Comparison of ENCODE assay signal across 25 cellular contexts in the genomic region with DNA sequence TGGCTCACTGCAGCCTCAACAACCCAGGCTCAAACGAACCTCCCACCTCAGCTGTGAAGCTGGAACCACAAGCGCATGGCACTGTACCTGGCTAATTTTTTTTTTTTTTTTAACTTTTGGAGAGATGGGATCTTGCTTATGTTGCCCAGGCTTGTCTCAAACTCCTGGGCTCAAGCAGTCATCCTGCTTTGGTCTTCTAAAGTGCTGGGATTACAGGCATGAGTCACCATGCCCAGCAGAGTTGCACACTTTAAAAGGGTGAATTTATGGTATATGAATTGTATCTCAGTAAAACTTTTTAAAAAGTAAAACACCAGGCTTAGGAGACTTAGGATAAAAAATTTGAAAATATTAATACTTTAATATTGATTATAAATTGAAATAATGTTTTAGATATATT.
DNase-seq lines count a peak whose midpoint lies in the region; ATAC-seq and TF ChIP-seq lines count a peak whose summit lies in the region.
"Had no signal": no experiment of that assay in that cellular context is flagged by ENCODE, and none has a peak within 500 bp of the region (broad histone marks: within the 10 kb centered on the region; RNA-seq: fewer than 3 reads in every experiment).

No MANE protein-coding gene starts in this region.

- peak; percentile 71 for ATAC-seq in PC-3
- ATAC-seq in natural killer cell treated with Interleukin-12 subunit alpha and Interleukin-12 subunit beta and Interleukin-15 and Interleukin-18, amount 100 ng/mL, for 72 hours, result no peak
- no peak for ATAC-seq in HG03280 (IDR thresholded peaks at IDR 0.05; ENCODE audit: unreplicated experiment)
- ATAC-seq: effector memory CD8-positive, alpha-beta T cell; naive thymus-derived CD8-positive, alpha-beta T cell; right lobe of liver; stimulated activated memory B cell treated with anti-CD40 and anti-IgM and Interleukin-4, amounts not matched to agents 10 μg/mL and 1 μg/mL and 100 μg/mL, for 72 hours had no signal

- H4K20me1 ChIP-seq in GM23248 (ENCODE audit: insufficient read depth) (no peaks in the 10 kb centered on the region), PC-3 (ENCODE audit: low read length) (no peaks in the 10 kb centered on the region)

- no TSS peak for BruUV-seq in PC-3 (replicated peaks; lab: Mats Ljungman, UMichigan)

- H3K36me3 ChIP-seq in GM23248 (ENCODE audit: low read depth) (0 out of 2 replicates have a peak, but pooled peaks cover 3% of the 10 kb centered on the region), PC-3 (ENCODE audit: low read depth, low read length) (no peaks in the 10 kb centered on the region), brain microvascular endothelial cell (replicated peaks) (no peaks in the 10 kb centered on the region)
- H3K36me3 ChIP-seq: right lobe of liver had no signal

- CTCF ChIA-PET in PC-3 (lab: Charles Lee), result no interaction called here

- peaks cover 6% of the 10 kb centered on the region; the same call in 1 of the 2 replicates for H3F3A ChIP-seq in GM23248 (ENCODE audit: insufficient read depth)
- H3F3A ChIP-seq in PC-3 (ENCODE audit: low read length, unreplicated experiment), result no peaks in the 10 kb centered on the region

- no peak overlapping the region for H3K4me3 Mint-ChIP-seq in natural killer cell treated with Interleukin-12 subunit alpha and Interleukin-12 subunit beta and Interleukin-15 and Interleukin-18, amount 100 ng/mL, for 72 hours
- H3K4me3 Mint-ChIP-seq: CD8-positive, alpha-beta memory T cell; effector memory CD8-positive, alpha-beta T cell; naive thymus-derived CD8-positive, alpha-beta T cell; stimulated activated memory B cell treated with anti-CD40 and anti-IgM and Interleukin-4, amounts not matched to agents 10 μg/mL and 1 μg/mL and 100 μg/mL, for 72 hours had no signal

- no peaks in the 10 kb centered on the region for H3K9me3 ChIP-seq in GM23248 (ENCODE audit: low read depth)
- H3K9me3 ChIP-seq in PC-3 (ENCODE audit: low read length), result no peaks in the 10 kb centered on the region
- H3K9me3 ChIP-seq: right lobe of liver had no signal

- H3K79me2 ChIP-seq in GM23248 (ENCODE audit: insufficient read depth) (peaks cover 24% of the 10 kb centered on the region), PC-3 (ENCODE audit: low read length) (no peaks in the 10 kb centered on the region)

- no peaks in the 10 kb centered on the region for H3K4me1 Mint-ChIP-seq in natural killer cell treated with Interleukin-12 subunit alpha and Interleukin-12 subunit beta and Interleukin-15 and Interleukin-18, amount 100 ng/mL, for 72 hours (ENCODE audit: low read depth in 2 of 2)
- H3K4me1 Mint-ChIP-seq: CD8-positive, alpha-beta memory T cell; naive thymus-derived CD8-positive, alpha-beta T cell had no signal

- DNase-seq in GM23248, result peak; percentile 46
- DNase-seq in PC-3, result peak; percentile 27
- DNase-seq in brain microvascular endothelial cell, result peak; percentile 20
- DNase-seq in iris pigment epithelial cell (ENCODE audit: low read depth), result peak; percentile 48
- no peak for DNase-seq in caudate nucleus (lab: John Stamatoyannopoulos, UW)
- DNase-seq in T1000 (lab: John Stamatoyannopoulos, UW), result no peak
- no peak for DNase-seq in natural killer cell treated with Interleukin-12 subunit alpha and Interleukin-12 subunit beta and Interleukin-15 and Interleukin-18, amount 100 ng/mL, for 72 hours (ENCODE audit: low spot score)
- DNase-seq: activated CD4-positive, alpha-beta T cell treated with anti-CD3 and anti-CD28 coated beads for 4 hours; activated gamma-delta T cell; CD8-positive, alpha-beta memory T cell; DND-41; effector memory CD8-positive, alpha-beta T cell; foreskin melanocyte; H7; hypothalamus; mesendoderm; naive thymus-derived CD8-positive, alpha-beta T cell; NCI-H1694; NCI-H2227 treated with DMSO at 0.1 percent for 48 hours; NCI-H82; PC-9; right lobe of liver had no signal

- H3K27me3 Mint-ChIP-seq in natural killer cell treated with Interleukin-12 subunit alpha and Interleukin-12 subunit beta and Interleukin-15 and Interleukin-18, amount 100 ng/mL, for 72 hours, result no peaks in the 10 kb centered on the region
- H3K27me3 Mint-ChIP-seq: effector memory CD8-positive, alpha-beta T cell; stimulated activated memory B cell treated with anti-CD40 and anti-IgM and Interleukin-4, amounts not matched to agents 10 μg/mL and 1 μg/mL and 100 μg/mL, for 72 hours had no signal

- peaks cover 6% of the 10 kb centered on the region for H3K9me3 Mint-ChIP-seq in natural killer cell treated with Interleukin-12 subunit alpha and Interleukin-12 subunit beta and Interleukin-15 and Interleukin-18, amount 100 ng/mL, for 72 hours

- H3K27ac ChIP-seq in GM23248, result no peak overlapping the region
- H3K27ac ChIP-seq in PC-3 (ENCODE audit: low read length), result no peak overlapping the region
- no peak overlapping the region for H3K27ac ChIP-seq in brain microvascular endothelial cell
- H3K27ac ChIP-seq in caudate nucleus (ENCODE audit: low read depth, low read length), result no peak overlapping the region
- H3K27ac ChIP-seq: parathyroid adenoma, PC-9, right lobe of liver had no signal

- no peak overlapping the region for H3K27ac Mint-ChIP-seq in natural killer cell treated with Interleukin-12 subunit alpha and Interleukin-12 subunit beta and Interleukin-15 and Interleukin-18, amount 100 ng/mL, for 72 hours
- H3K27ac Mint-ChIP-seq: CD8-positive, alpha-beta memory T cell; effector memory CD8-positive, alpha-beta T cell; naive thymus-derived CD8-positive, alpha-beta T cell; stimulated activated memory B cell treated with anti-CD40 and anti-IgM and Interleukin-4, amounts not matched to agents 10 μg/mL and 1 μg/mL and 100 μg/mL, for 72 hours had no signal

- H3K27me3 ChIP-seq in GM23248 (replicated peaks; ENCODE audit: insufficient read depth) (no peaks in the 10 kb centered on the region), PC-3 (ENCODE audit: low read length) (no peaks in the 10 kb centered on the region), brain microvascular endothelial cell (replicated peaks) (no peaks in the 10 kb centered on the region)
- H3K27me3 ChIP-seq: right lobe of liver had no signal

- POLR2A ChIA-PET in PC-3 (lab: Charles Lee; ENCODE audit: unreplicated experiment), result no interaction called here

- 72 to 79% methylated on average over 2 of the region's 2 CpGs for WGBS in GM23248 (ENCODE audit: low coverage in 1 of 2, low lambda C conversion rate in 2 of 2, missing lambda C conversion rate in 2 of 2), 2 experiments

- no peak overlapping the region for H3K9ac ChIP-seq in GM23248
- no peak overlapping the region for H3K9ac ChIP-seq in PC-3 (ENCODE audit: low read length)
- H3K9ac ChIP-seq: parathyroid adenoma had no signal

- no peak overlapping the region for H3K4me2 ChIP-seq in GM23248 (ENCODE audit: unreplicated experiment)
- no peak overlapping the region for H3K4me2 ChIP-seq in PC-3 (ENCODE audit: low read length)
- H3K4me2 ChIP-seq: PC-9 had no signal

- H3K36me3 Mint-ChIP-seq in natural killer cell treated with Interleukin-12 subunit alpha and Interleukin-12 subunit beta and Interleukin-15 and Interleukin-18, amount 100 ng/mL, for 72 hours, result no peaks in the 10 kb centered on the region
- H3K36me3 Mint-ChIP-seq: CD8-positive, alpha-beta memory T cell; naive thymus-derived CD8-positive, alpha-beta T cell; stimulated activated memory B cell treated with anti-CD40 and anti-IgM and Interleukin-4, amounts not matched to agents 10 μg/mL and 1 μg/mL and 100 μg/mL, for 72 hours had no signal

- no peaks in the 10 kb centered on the region for H3K4me1 ChIP-seq in GM23248 (ENCODE audit: insufficient read depth)
- no peaks in the 10 kb centered on the region for H3K4me1 ChIP-seq in PC-3 (ENCODE audit: insufficient read depth, low read length)
- H3K4me1 ChIP-seq: parathyroid adenoma, right lobe of liver had no signal

- TF ChIP-seq CTCF in PC-3 (conservative IDR thresholded peaks at IDR 0.05; ENCODE audit: low read depth, low read length), result no peak
- no peak for TF ChIP-seq CTCF in brain microvascular endothelial cell (IDR thresholded peaks at IDR 0.05; ENCODE audit: low read depth, low read length, missing control alignments)

- no peak overlapping the region for H2AFZ ChIP-seq in GM23248
- H2AFZ ChIP-seq in PC-3 (ENCODE audit: low read length), result no peak overlapping the region
- H2AFZ ChIP-seq: parathyroid adenoma, PC-9 had no signal

- H3K4me3 ChIP-seq in GM23248, result no peak overlapping the region
- no peak overlapping the region for H3K4me3 ChIP-seq in PC-3 (ENCODE audit: low read length)
- no peak overlapping the region for H3K4me3 ChIP-seq in brain microvascular endothelial cell (ENCODE audit: low read depth, low read length)
- H3K4me3 ChIP-seq: PC-9, right lobe of liver had no signal

- in situ Hi-C loops in GM23248 (cut with MboI) (no loop called here), brain microvascular endothelial cell (cut with HindIII; ENCODE audit: low pct_ligation_motif_present, low sequenced_read_pairs) (no loop called here)

- H3K9me2 ChIP-seq in GM23248 (ENCODE audit: insufficient read depth) (no peaks in the 10 kb centered on the region), PC-3 (replicated peaks; ENCODE audit: low read length) (no peaks in the 10 kb centered on the region)

- intact Hi-C loops in PC-3 (cut with micrococcal nuclease), result no loop called here

Comparison
In these comparisons a context has a peak if more than half of its experiments do, and no peak if none do; other contexts are left out.
1. DNase-seq: peak in GM23248 (single experiment), PC-3 (single experiment), brain microvascular endothelial cell (single experiment) and iris pigment epithelial cell (single experiment); none in caudate nucleus (0 of 61), T1000 (single experiment) and natural killer cell treated with Interleukin-12 subunit alpha and Interleukin-12 subunit beta and Interleukin-15 and Interleukin-18, amount 100 ng/mL, for 72 hours (single experiment).